ENCODE assay signal across 15 cellular contexts in genomic region chr4:172989984-172990711, GRCh38.
"Had no signal": no experiment of that assay in that cellular context is flagged by ENCODE, and none has a peak within 500 bp of the region (broad histone marks: within the 10 kb centered on the region; RNA-seq: fewer than 3 reads in every experiment).

No MANE protein-coding gene starts in this region.

- ATAC-seq: activated T-cell treated with anti-CD3 and anti-CD28 coated beads, Interleukin-2, amount 50 U/mL, for 4 hours; gastrocnemius medialis; heart right ventricle; stimulated activated memory B cell treated with anti-CD40 and anti-IgM and Interleukin-4, amounts not matched to agents 10 μg/mL and 1 μg/mL and 100 μg/mL, for 72 hours had no signal

- H3K4me1 ChIP-seq: breast epithelium, gastrocnemius medialis, heart right ventricle, right atrium auricular region, spleen, tibial artery had no signal

- H3K36me3 ChIP-seq: breast epithelium, gastrocnemius medialis, heart right ventricle, right atrium auricular region, spleen, tibial artery had no signal

- H3K4me3 ChIP-seq: breast epithelium, gastrocnemius medialis, heart right ventricle, right atrium auricular region, spleen, tibial artery had no signal

- DNase-seq: activated CD4-positive, alpha-beta memory T cell treated with anti-CD3 and anti-CD28 coated beads for 36 hours; activated effector memory CD4-positive, alpha-beta T cell treated with anti-CD3 and anti-CD28 coated beads, Interleukin-2, amount 50 U/mL, for 16 hours; activated T-cell treated with anti-CD3 and anti-CD28 coated beads, Interleukin-2, amount 50 U/mL, for 4 hours; aorta; effector CD8-positive, alpha-beta T cell; gastrocnemius medialis; heart right ventricle; naive B cell; spleen; stimulated activated CD4-positive, alpha-beta T cell treated with anti-CD3 and anti-CD28 coated beads, Interleukin-1b, Interleukin-23, amount 100 ng/mL, for 48 hours; T-helper 2 cell; tibial artery had no signal

- H3K9me3 ChIP-seq: gastrocnemius medialis had no signal

- H3K27me3 ChIP-seq: breast epithelium, gastrocnemius medialis, heart right ventricle, right atrium auricular region, spleen, tibial artery had no signal
